In genomic region chr18:76398899-76399612, GRCh38 we compare ENCODE assay signal across 8 cellular contexts.
DNase-seq lines count a peak whose midpoint lies in the region; FAIRE-seq and TF ChIP-seq lines count a peak whose summit lies in the region.

No MANE protein-coding gene starts in this region.

- H3K27me3 ChIP-seq in GM06990 (replicated peaks; ENCODE audit: control insufficient read depth, insufficient read depth, low read length) (no peaks in the 10 kb centered on the region), HAP-1 (ENCODE audit: low read depth) (no peaks in the 10 kb centered on the region), SJCRH30 (no peaks in the 10 kb centered on the region), ovary (no peaks in the 10 kb centered on the region), tibial nerve (no peaks in the 10 kb centered on the region)

- TF ChIP-seq POLR2A in ovary (IDR thresholded peaks at IDR 0.05) (no peak), tibial nerve (IDR thresholded peaks at IDR 0.05) (no peak)

- TF ChIP-seq EP300 in ovary (IDR thresholded peaks at IDR 0.05) (no peak), tibial nerve (IDR thresholded peaks at IDR 0.05) (peak; percentile 19 to 72)

- H3K36me3 ChIP-seq in GM06990 (ENCODE audit: control insufficient read depth, insufficient read depth, low read length) (peaks cover 5% of the 10 kb centered on the region), HAP-1 (replicated peaks) (no peaks in the 10 kb centered on the region), SJCRH30 (no peaks in the 10 kb centered on the region), ovary (no peaks in the 10 kb centered on the region), tibial nerve (peaks cover 0 to 22% (median 0%) of the 10 kb centered on the region in 3 donors)

- WGBS in ovary, 3 donors = 12 to 16% (median 14%) methylated on average over 14 of the region's 14 CpGs
- WGBS in tibial nerve, 2 donors = 10 to 13% methylated on average over 14 of the region's 14 CpGs

- H3K27ac ChIP-seq in SJCRH30 (no peak overlapping the region), ovary (peak overlapping the region in 1 of 2 donors; percentile 77), tibial nerve (peak overlapping the region; percentile 21 to 73 (median 38))

- TF ChIP-seq CTCF in GM06990 (IDR thresholded peaks at IDR 0.05; ENCODE audit: insufficient read depth, low read length, poor library complexity, severe bottlenecking) (peak; percentile 95), ovary (IDR thresholded peaks at IDR 0.05) (peak; percentile 87 to 96 (median 92)), tibial nerve (IDR thresholded peaks at IDR 0.05) (peak; percentile 90 to 96 (median 95))

- intact Hi-C loops in ovary (cut with DNase I) = loop anchor here in 2 of 4 donors (1.0 to 5.0 kb wide), 3 partner anchors 218 to 310 kb away; no protein-coding TSS in a partner anchor

- H3K4me1 ChIP-seq in HAP-1 (peaks cover 4% of the 10 kb centered on the region; the same call in 1 of the 2 replicates), SJCRH30 (no peaks in the 10 kb centered on the region), ovary (ENCODE audit: insufficient read depth) (peaks cover 12% of the 10 kb centered on the region), tibial nerve (peaks cover 0 to 54% (median 6%) of the 10 kb centered on the region in 4 donors)

- peak; percentile 97 for FAIRE-seq in frontal cortex (lab: Jason Lieb, UNC)

- H3K9me3 ChIP-seq in HAP-1 = no peaks in the 10 kb centered on the region
- H3K9me3 ChIP-seq in SJCRH30 (replicated peaks) = no peaks in the 10 kb centered on the region
- no peaks in the 10 kb centered on the region for H3K9me3 ChIP-seq in ovary
- H3K9me3 ChIP-seq in tibial nerve = no peaks in the 10 kb centered on the region

- no peak overlapping the region for H3K4me3 ChIP-seq in GM06990 (replicated peaks; ENCODE audit: low read depth, low read length)
- no peak overlapping the region for H3K4me3 ChIP-seq in HAP-1
- no peak overlapping the region for H3K4me3 ChIP-seq in SJCRH30
- no peak overlapping the region for H3K4me3 ChIP-seq in ovary
- no peak overlapping the region for H3K4me3 ChIP-seq in tibial nerve

- peak; percentile 63 for DNase-seq in GM06990 (ENCODE audit: extremely low read depth, insufficient read length)
- DNase-seq in HAP-1 (ENCODE audit: low spot score in 2 of 2) = peak; percentile 53 to 85
- peak; percentile 67 for DNase-seq in M059J (ENCODE audit: low read depth)
- peak; percentile 45 to 77 for DNase-seq in SJCRH30
- DNase-seq in activated gamma-delta T cell (lab: John Stamatoyannopoulos, UW) = peak; percentile 16
- DNase-seq in frontal cortex (ENCODE audit: low spot score in 2 of 2) = peak; percentile 93
- peak; percentile 81 to 92 (median 91) for DNase-seq in ovary
- DNase-seq in tibial nerve (ENCODE audit: low spot score in 2 of 2) = peak; percentile 85 to 94

- in situ Hi-C loops in HAP-1 (cut with MboI; ENCODE audit: low sequenced_read_pairs) = no loop called here

Comparison
In these comparisons a context has a peak if more than half of its experiments do, and no peak if none do; other contexts are left out.
1. DNase-seq: peak in every context shown above with its lines; median percentile 93 in frontal cortex; 91 in ovary; 90 in tibial nerve; 69 in HAP-1; 67 in M059J; 63 in GM06990; 61 in SJCRH30; 16 in activated gamma-delta T cell.